16 cellular contexts compared by ENCODE assay signal in genomic region chr11:112498701-112499100, GRCh38.
DNase-seq lines count a peak whose midpoint lies in the region; ATAC-seq, FAIRE-seq and TF ChIP-seq lines count a peak whose summit lies in the region.
"Had no signal": no experiment of that assay in that cellular context is flagged by ENCODE, and none has a peak within 500 bp of the region (broad histone marks: within the 10 kb centered on the region; RNA-seq: fewer than 3 reads in every experiment).

No MANE protein-coding gene starts in this region.

- H3K4me2 ChIP-seq in GM23338: no peak overlapping the region
- no peak overlapping the region for H3K4me2 ChIP-seq in osteoblast (ENCODE audit: insufficient read depth, low read length)

- ATAC-seq in GM23338 (no peak), RWPE2 (ENCODE audit: low read depth) (peak; percentile 44; the same call in 1 of the 3 replicates)
- ATAC-seq: GM12878, K562 had no signal

- H3K9me2 ChIP-seq in GM23338 (ENCODE audit: insufficient read depth): no peaks in the 10 kb centered on the region; the same call in 1 of the 2 replicates

- peak overlapping the region; percentile 97; the same call in 1 of the 2 replicates for H2AFZ ChIP-seq in GM23338
- H2AFZ ChIP-seq in osteoblast (ENCODE audit: low read length): no peak overlapping the region

- no peaks in the 10 kb centered on the region for H3F3A ChIP-seq in GM23338 (replicated peaks; ENCODE audit: low read depth)

- H3K4me1 Mint-ChIP-seq in GM23338: peaks cover 5% of the 10 kb centered on the region; the same call in 2 of the 3 replicates
- H3K4me1 Mint-ChIP-seq: CD8-positive, alpha-beta memory T cell had no signal

- H3K4me3 Mint-ChIP-seq in GM23338: no peak overlapping the region
- H3K4me3 Mint-ChIP-seq: CD8-positive, alpha-beta memory T cell had no signal

- H3K79me2 ChIP-seq in GM23338 (replicated peaks; ENCODE audit: insufficient read depth) (no peaks in the 10 kb centered on the region), osteoblast (ENCODE audit: insufficient read depth, low read length) (no peaks in the 10 kb centered on the region)

- H3K9me3 ChIP-seq in RWPE2 (ENCODE audit: severe bottlenecking) (no peaks in the 10 kb centered on the region), osteoblast (ENCODE audit: low read depth, low read length) (no peaks in the 10 kb centered on the region)
- H3K9me3 ChIP-seq: HAP-1, Peyer's patch had no signal

- DNase-seq in GM23338 (ENCODE audit: low spot score) (no peak), RWPE2 (ENCODE audit: low spot score) (no peak), islet precursor cell (peak; percentile 76), urothelium cell line (ENCODE audit: low spot score) (no peak), osteoblast (ENCODE audit: insufficient read length, low spot score, missing footprints) (no peak), HK-2 (ENCODE audit: unreplicated experiment) (no peak), NCI-H1694 (lab: John Stamatoyannopoulos, UW) (no peak)
- DNase-seq: CD8-positive, alpha-beta memory T cell; DMS 273 treated with DMSO at 0.1 percent for 48 hours; NCI-H1048; NCI-H446 treated with DMSO at 0.1 percent for 48 hours; NCI-H82; Peyer's patch had no signal

- H3K27ac Mint-ChIP-seq in GM23338: no peak overlapping the region
- H3K27ac Mint-ChIP-seq: CD8-positive, alpha-beta memory T cell had no signal

- peaks cover 1% of the 10 kb centered on the region for H3K27me3 Mint-ChIP-seq in GM23338 (ENCODE audit: insufficient read depth, low read depth, poor library complexity)

- FAIRE-seq in urothelium cell line (lab: Jason Lieb, UNC): peak; percentile 55
- FAIRE-seq: GM12878, K562 had no signal

- H3K36me3 ChIP-seq in GM23338 (ENCODE audit: insufficient read depth) (no peaks in the 10 kb centered on the region), RWPE2 (ENCODE audit: low read depth) (no peaks in the 10 kb centered on the region), osteoblast (ENCODE audit: insufficient read depth, low read length) (no peaks in the 10 kb centered on the region)
- H3K36me3 ChIP-seq: HAP-1, Peyer's patch had no signal

- no peaks in the 10 kb centered on the region for H3K9me3 Mint-ChIP-seq in GM23338
- H3K9me3 Mint-ChIP-seq: CD8-positive, alpha-beta memory T cell had no signal

- no peaks in the 10 kb centered on the region for H3K36me3 Mint-ChIP-seq in GM23338 (ENCODE audit: low read depth)

- H3K27ac ChIP-seq in GM23338 (ENCODE audit: low read depth): no peak overlapping the region
- no peak overlapping the region for H3K27ac ChIP-seq in RWPE2 (ENCODE audit: poor library complexity, severe bottlenecking)
- H3K27ac ChIP-seq in osteoblast (ENCODE audit: low read depth, low read length): no peak overlapping the region
- H3K27ac ChIP-seq: Peyer's patch had no signal

- H3K4me1 ChIP-seq in GM23338 (ENCODE audit: insufficient read depth) (no peaks in the 10 kb centered on the region; the same call in 1 of the 2 replicates), RWPE2 (ENCODE audit: insufficient read depth, poor library complexity, severe bottlenecking) (no peaks in the 10 kb centered on the region), osteoblast (ENCODE audit: insufficient read depth, low read length) (no peaks in the 10 kb centered on the region)
- H3K4me1 ChIP-seq: HAP-1, Peyer's patch had no signal

- H3K27me3 ChIP-seq in GM23338 (ENCODE audit: insufficient read depth) (no peaks in the 10 kb centered on the region), RWPE2 (ENCODE audit: insufficient read depth, poor library complexity, severe bottlenecking) (no peaks in the 10 kb centered on the region), osteoblast (ENCODE audit: insufficient read depth, low read length) (no peaks in the 10 kb centered on the region)
- H3K27me3 ChIP-seq: Peyer's patch had no signal

- no peaks in the 10 kb centered on the region for H4K20me1 ChIP-seq in GM23338 (replicated peaks; ENCODE audit: insufficient read depth)
- no peaks in the 10 kb centered on the region for H4K20me1 ChIP-seq in osteoblast (ENCODE audit: insufficient read depth, low read length)

- TF ChIP-seq CTCF in GM23338 (conservative IDR thresholded peaks at IDR 0.05; ENCODE audit: low read depth in 2 of 2) (no peak), RWPE2 (IDR thresholded peaks at IDR 0.05; ENCODE audit: poor library complexity, severe bottlenecking) (no peak), osteoblast (IDR thresholded peaks at IDR 0.05; ENCODE audit: extremely low read depth, low read depth, low read length) (no peak)

- no peak overlapping the region for H3K4me3 ChIP-seq in GM23338
- H3K4me3 ChIP-seq in RWPE2 (ENCODE audit: severe bottlenecking): no peak overlapping the region
- H3K4me3 ChIP-seq in osteoblast (ENCODE audit: insufficient read depth, low read length): no peak overlapping the region
- H3K4me3 ChIP-seq: GM12878, HAP-1, K562, Peyer's patch had no signal

TF ChIP-seq in GM23338, 12 proteins besides CTCF, POLR2A, EP300 and RAD21 (continues in another document):
- no peak for TF ChIP-seq ZNF114 (CRISPR knock-in tag; IDR thresholded peaks at IDR 0.05)
- TF ChIP-seq EZH2phosphoT487 (IDR thresholded peaks at IDR 0.05; ENCODE audit: unreplicated experiment): no peak
- no peak for TF ChIP-seq CREB1 (CRISPR knock-in tag; IDR thresholded peaks at IDR 0.05; ENCODE audit: low read depth)
- TF ChIP-seq JUNB (IDR thresholded peaks at IDR 0.05; ENCODE audit: unreplicated experiment): no peak
- no peak for TF ChIP-seq ZNF462 (CRISPR knock-in tag; IDR thresholded peaks at IDR 0.05)
